8 cellular contexts compared by ENCODE assay signal in the genomic region with DNA sequence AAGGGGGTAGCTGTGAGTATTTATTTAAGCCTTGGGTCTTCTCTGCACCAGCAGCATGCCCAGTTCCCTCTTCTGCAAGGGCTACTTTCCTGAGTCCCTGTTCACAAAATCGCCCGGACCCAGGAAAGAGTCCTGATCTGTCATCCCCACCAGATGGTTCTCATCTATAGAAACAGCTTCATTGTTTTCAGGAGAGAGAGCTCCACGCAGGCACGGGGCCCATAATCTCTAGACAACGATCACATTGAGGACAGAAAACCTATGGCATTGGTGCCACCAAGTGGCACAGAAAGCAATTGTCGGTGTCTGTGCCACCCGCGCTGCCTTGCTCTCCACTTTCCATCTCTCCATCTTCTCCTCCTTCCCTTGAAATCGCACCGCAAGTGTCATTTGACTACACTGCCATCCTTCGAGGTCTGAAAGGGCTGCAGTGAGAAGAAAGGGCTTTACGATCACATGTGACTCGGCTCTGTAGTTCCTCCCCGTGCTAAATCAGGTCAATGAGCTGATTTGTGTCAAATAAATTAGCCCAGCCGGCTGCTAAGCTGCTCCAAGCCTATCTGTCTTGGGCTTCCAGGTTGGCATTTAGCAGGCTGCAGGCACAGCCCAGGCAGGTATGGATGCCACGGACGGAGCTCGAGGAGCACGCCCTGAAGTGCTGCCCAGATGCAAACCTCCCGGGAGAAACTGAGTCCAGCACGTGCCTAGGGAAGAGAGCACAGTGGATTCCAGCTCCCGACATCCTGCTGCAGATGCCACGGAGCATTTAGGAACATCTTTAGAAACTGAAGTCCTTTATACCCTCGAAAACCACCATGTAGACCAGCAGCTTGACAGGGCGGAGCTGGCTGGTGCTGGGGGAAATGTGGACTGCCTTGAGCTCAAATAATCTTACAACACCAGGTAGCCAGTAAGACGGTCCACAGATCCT. TPM values are rescaled to one million over a fixed set of nuclear protein-coding genes. Genes with fewer than 3 reads are reported as not detected.
DNase-seq lines count a peak whose midpoint lies in the region; ATAC-seq and TF ChIP-seq lines count a peak whose summit lies in the region.

No MANE protein-coding gene starts in this region.

- POLR2A ChIA-PET in WTC11 (lab: Charles Lee), result interaction anchor here (1.3 kb wide), 1 partner anchor 173 kb away, joined by 3 read pairs; no protein-coding TSS in a partner anchor

- H3K27me3 Mint-ChIP-seq in WTC11 (ENCODE audit: low read depth), result peaks cover 7% of the 10 kb centered on the region
- H3K27me3 Mint-ChIP-seq in central memory CD8-positive, alpha-beta T cell, result peaks cover 9% of the 10 kb centered on the region

- no peak overlapping the region for H3K27ac Mint-ChIP-seq in WTC11
- no peak overlapping the region for H3K27ac Mint-ChIP-seq in central memory CD8-positive, alpha-beta T cell (ENCODE audit: low read depth)

- intact Hi-C loops in posterior vena cava (cut with DNase I), result no loop called here

- H3K4me1 Mint-ChIP-seq in WTC11, result peaks cover 8% of the 10 kb centered on the region; the same call in 1 of the 2 replicates
- peaks cover 9% of the 10 kb centered on the region for H3K4me1 Mint-ChIP-seq in central memory CD8-positive, alpha-beta T cell

- CTCF ChIA-PET in WTC11 (lab: Charles Lee), result interaction anchor here (0.6 to 1.7 kb wide), 24 partner anchors 9 to 1134 kb away, joined by 3 to 12 read pairs (median 4); no protein-coding TSS in a partner anchor

- ATAC-seq in GM21619 (IDR thresholded peaks at IDR 0.05; ENCODE audit: unreplicated experiment) (peak; percentile 83), WTC11 (peak; percentile 73), left lobe of liver (peak; percentile 99)
- ATAC-seq in central memory CD8-positive, alpha-beta T cell (replicated peaks; ENCODE audit: extremely low read depth, poor library complexity, severe bottlenecking), result peak; percentile 78

- no peak overlapping the region for H3K4me3 Mint-ChIP-seq in WTC11
- no peak overlapping the region for H3K4me3 Mint-ChIP-seq in central memory CD8-positive, alpha-beta T cell

- DNase-seq in AG20443 (ENCODE audit: low spot score) (peak; percentile 79), NCI-H2171 treated with DMSO at 0.1 percent for 48 hours (lab: John Stamatoyannopoulos, UW) (peak; percentile 84), WTC11 (ENCODE audit: low spot score) (no peak), left lobe of liver (ENCODE audit: low spot score) (peak; percentile 57), posterior vena cava (ENCODE audit: low spot score) (no peak)
- DNase-seq in central memory CD8-positive, alpha-beta T cell (ENCODE audit: low spot score in 2 of 2), result peak; percentile 20 to 22
- DNase-seq in stimulated activated CD4-positive, alpha-beta T cell treated with anti-CD3 and anti-CD28 coated beads, Interleukin-4, amount 100 ng/mL, for 48 hours (ENCODE audit: low read depth in 2 of 2), result peak; percentile 27 to 31

- H3K36me3 Mint-ChIP-seq in WTC11, result peaks cover 5% of the 10 kb centered on the region
- peaks cover 2% of the 10 kb centered on the region for H3K36me3 Mint-ChIP-seq in central memory CD8-positive, alpha-beta T cell (ENCODE audit: insufficient read depth)

- H3K9me3 Mint-ChIP-seq in WTC11, result no peaks in the 10 kb centered on the region
- H3K9me3 Mint-ChIP-seq in central memory CD8-positive, alpha-beta T cell, result no peaks in the 10 kb centered on the region

- TF ChIP-seq CTCF in WTC11 (IDR thresholded peaks at IDR 0.05), result no peak

TF ChIP-seq in WTC11, 78 proteins besides CTCF, POLR2A, EP300 and RAD21:
- TF ChIP-seq, protein P1, sequence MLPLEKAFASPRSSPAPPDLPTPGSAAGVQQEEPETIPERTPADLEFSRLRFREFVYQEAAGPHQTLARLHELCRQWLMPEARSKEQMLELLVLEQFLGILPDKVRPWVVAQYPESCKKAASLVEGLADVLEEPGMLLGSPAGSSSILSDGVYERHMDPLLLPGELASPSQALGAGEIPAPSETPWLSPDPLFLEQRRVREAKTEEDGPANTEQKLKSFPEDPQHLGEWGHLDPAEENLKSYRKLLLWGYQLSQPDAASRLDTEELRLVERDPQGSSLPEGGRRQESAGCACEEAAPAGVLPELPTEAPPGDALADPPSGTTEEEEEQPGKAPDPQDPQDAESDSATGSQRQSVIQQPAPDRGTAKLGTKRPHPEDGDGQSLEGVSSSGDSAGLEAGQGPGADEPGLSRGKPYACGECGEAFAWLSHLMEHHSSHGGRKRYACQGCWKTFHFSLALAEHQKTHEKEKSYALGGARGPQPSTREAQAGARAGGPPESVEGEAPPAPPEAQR (CRISPR knock-in tag; IDR thresholded peaks at IDR 0.05), result no peak
- TF ChIP-seq TCF7 (CRISPR knock-in tag; IDR thresholded peaks at IDR 0.05; ENCODE audit: low read depth), result no peak
- TF ChIP-seq ZNF121 (CRISPR knock-in tag; IDR thresholded peaks at IDR 0.05), result no peak
- TF ChIP-seq IRF2 (CRISPR knock-in tag; IDR thresholded peaks at IDR 0.05; ENCODE audit: borderline replicate concordance, low read depth), result no peak
- no peak for TF ChIP-seq SOX15 (CRISPR knock-in tag; IDR thresholded peaks at IDR 0.05)
- TF ChIP-seq ZBTB21 (CRISPR knock-in tag; IDR thresholded peaks at IDR 0.05; ENCODE audit: borderline replicate concordance), result no peak
- TF ChIP-seq TEAD4 (CRISPR knock-in tag; IDR thresholded peaks at IDR 0.05), result no peak
- TF ChIP-seq, protein P2, sequence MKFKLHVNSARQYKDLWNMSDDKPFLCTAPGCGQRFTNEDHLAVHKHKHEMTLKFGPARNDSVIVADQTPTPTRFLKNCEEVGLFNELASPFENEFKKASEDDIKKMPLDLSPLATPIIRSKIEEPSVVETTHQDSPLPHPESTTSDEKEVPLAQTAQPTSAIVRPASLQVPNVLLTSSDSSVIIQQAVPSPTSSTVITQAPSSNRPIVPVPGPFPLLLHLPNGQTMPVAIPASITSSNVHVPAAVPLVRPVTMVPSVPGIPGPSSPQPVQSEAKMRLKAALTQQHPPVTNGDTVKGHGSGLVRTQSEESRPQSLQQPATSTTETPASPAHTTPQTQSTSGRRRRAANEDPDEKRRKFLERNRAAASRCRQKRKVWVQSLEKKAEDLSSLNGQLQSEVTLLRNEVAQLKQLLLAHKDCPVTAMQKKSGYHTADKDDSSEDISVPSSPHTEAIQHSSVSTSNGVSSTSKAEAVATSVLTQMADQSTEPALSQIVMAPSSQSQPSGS (CRISPR knock-in tag; IDR thresholded peaks at IDR 0.05; ENCODE audit: borderline replicate concordance, low read depth), result no peak
- no peak for TF ChIP-seq TEAD1 (CRISPR knock-in tag; IDR thresholded peaks at IDR 0.05)
- TF ChIP-seq CREB1 (CRISPR knock-in tag; IDR thresholded peaks at IDR 0.05), result no peak
- TF ChIP-seq NFYB (CRISPR knock-in tag; conservative IDR thresholded peaks at IDR 0.05; ENCODE audit: low read depth), result no peak
- TF ChIP-seq ELF4 (CRISPR knock-in tag; IDR thresholded peaks at IDR 0.05; ENCODE audit: low read depth), result no peak
- TF ChIP-seq, protein P3, sequence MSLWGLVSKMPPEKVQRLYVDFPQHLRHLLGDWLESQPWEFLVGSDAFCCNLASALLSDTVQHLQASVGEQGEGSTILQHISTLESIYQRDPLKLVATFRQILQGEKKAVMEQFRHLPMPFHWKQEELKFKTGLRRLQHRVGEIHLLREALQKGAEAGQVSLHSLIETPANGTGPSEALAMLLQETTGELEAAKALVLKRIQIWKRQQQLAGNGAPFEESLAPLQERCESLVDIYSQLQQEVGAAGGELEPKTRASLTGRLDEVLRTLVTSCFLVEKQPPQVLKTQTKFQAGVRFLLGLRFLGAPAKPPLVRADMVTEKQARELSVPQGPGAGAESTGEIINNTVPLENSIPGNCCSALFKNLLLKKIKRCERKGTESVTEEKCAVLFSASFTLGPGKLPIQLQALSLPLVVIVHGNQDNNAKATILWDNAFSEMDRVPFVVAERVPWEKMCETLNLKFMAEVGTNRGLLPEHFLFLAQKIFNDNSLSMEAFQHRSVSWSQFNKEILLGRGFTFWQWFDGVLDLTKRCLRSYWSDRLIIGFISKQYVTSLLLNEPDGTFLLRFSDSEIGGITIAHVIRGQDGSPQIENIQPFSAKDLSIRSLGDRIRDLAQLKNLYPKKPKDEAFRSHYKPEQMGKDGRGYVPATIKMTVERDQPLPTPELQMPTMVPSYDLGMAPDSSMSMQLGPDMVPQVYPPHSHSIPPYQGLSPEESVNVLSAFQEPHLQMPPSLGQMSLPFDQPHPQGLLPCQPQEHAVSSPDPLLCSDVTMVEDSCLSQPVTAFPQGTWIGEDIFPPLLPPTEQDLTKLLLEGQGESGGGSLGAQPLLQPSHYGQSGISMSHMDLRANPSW (CRISPR knock-in tag; conservative IDR thresholded peaks at IDR 0.05; ENCODE audit: low read depth), result no peak
- TF ChIP-seq, protein P4, sequence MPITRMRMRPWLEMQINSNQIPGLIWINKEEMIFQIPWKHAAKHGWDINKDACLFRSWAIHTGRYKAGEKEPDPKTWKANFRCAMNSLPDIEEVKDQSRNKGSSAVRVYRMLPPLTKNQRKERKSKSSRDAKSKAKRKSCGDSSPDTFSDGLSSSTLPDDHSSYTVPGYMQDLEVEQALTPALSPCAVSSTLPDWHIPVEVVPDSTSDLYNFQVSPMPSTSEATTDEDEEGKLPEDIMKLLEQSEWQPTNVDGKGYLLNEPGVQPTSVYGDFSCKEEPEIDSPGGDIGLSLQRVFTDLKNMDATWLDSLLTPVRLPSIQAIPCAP (CRISPR knock-in tag; IDR thresholded peaks at IDR 0.05), result no peak
- no peak for TF ChIP-seq ZNF396 (CRISPR knock-in tag; IDR thresholded peaks at IDR 0.05; ENCODE audit: borderline replicate concordance)
- no peak for TF ChIP-seq NFATC4 (CRISPR knock-in tag; IDR thresholded peaks at IDR 0.05)

RNA-seq across cellular contexts. Expression of a gene that starts 28.8 kb away (rescaled TPM):
- total RNA-seq in WTC11 (2021) (42.1 to 46.1 TPM (median 43.7 TPM) in 3 replicates), left lobe of liver (6.8 TPM), posterior vena cava (10 to 100 TPM; 13.9 to 18.1 TPM)

RNA-seq across cellular contexts. Expression of a gene that starts 29.0 kb away (rescaled TPM):
- total RNA-seq in WTC11 (2021) (27.7 to 46.8 TPM (median 41.7 TPM) in 3 replicates), left lobe of liver (0.40 TPM), posterior vena cava (1 to 10 TPM; 1.2 to 2.2 TPM)

Comparison
In these comparisons a context has a peak if more than half of its experiments do, and no peak if none do; other contexts are left out.
1. DNase-seq: peak in AG20443 (single experiment), NCI-H2171 treated with DMSO at 0.1 percent for 48 hours (single experiment), central memory CD8-positive, alpha-beta T cell (2 of 2), left lobe of liver (single experiment) and stimulated activated CD4-positive, alpha-beta T cell treated with anti-CD3 and anti-CD28 coated beads, Interleukin-4, amount 100 ng/mL, for 48 hours (2 of 2); none in WTC11 (single experiment) and posterior vena cava (single experiment).
2. Peak in every context shown above with its lines, with median percentiles within 50 percentile points of each other: ATAC-seq.